ENCODE assay signal across 8 cellular contexts in the genomic region with DNA sequence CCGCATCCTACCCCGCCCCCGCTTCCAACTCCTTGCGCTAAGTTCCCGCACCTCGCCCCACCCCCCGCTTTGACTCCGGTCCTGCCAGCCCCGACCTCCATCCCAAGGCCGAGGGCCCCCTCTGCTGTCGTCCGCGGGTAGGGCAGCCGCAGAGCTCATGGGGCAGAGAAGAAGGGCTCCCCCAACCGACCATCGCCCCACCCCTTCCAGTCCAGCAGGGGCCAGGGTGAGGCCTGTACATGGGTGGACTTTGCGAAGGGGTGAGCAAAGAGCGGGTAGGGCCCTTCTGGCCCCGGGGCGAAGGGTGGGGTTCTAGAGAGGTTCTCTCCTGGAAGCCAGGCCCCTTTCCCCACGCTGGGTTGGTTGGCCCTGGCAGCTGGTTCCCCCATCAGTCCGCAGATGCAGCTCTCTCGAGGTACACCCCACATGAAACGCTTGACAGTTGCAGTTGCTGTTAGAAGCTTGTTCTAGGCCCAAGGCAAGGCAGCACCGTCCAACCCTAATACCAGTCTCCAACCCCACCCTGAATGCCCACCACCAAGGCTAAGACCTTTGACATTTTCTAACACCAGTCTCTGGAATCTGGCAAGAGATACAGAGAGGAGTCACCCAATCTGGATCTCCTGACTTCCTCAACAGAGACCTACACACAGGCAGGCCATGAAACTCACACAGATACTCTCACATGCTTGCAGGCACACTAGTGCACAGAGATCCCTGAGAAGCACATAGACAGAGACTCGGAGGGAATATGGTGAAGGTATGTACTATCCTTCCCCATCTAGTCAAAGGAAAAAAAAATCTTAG. TPM values are rescaled to one million over a fixed set of nuclear protein-coding genes. Genes with fewer than 3 reads are reported as not detected.
DNase-seq lines count a peak whose midpoint lies in the region; ATAC-seq and TF ChIP-seq lines count a peak whose summit lies in the region.

No MANE protein-coding gene starts in this region.

- peak overlapping the region; percentile 71 for H3K4me3 ChIP-seq in CD8-positive, alpha-beta T cell (ENCODE audit: low read depth, low read length)
- H3K4me3 ChIP-seq in RWPE2 (ENCODE audit: severe bottlenecking) (peak overlapping the region; percentile 38), foreskin fibroblast (ENCODE audit: low read depth in 1 of 2, low read length in 2 of 2) (peak overlapping the region; percentile 61 to 72)

- H3K27me3 ChIP-seq in CD8-positive, alpha-beta T cell (ENCODE audit: insufficient read depth, low read length), result no peaks in the 10 kb centered on the region
- no peaks in the 10 kb centered on the region for H3K27me3 ChIP-seq in RWPE2 (ENCODE audit: insufficient read depth, poor library complexity, severe bottlenecking)

- POLR2A ChIA-PET in CD8-positive, alpha-beta T cell (lab: Charles Lee), result interaction anchor here (0.5 to 2.9 kb wide), 8 partner anchors 8 to 283 kb away, joined by 3 to 11 read pairs (median 3); partner anchors contain the start of gene TMEM39B

- no peaks in the 10 kb centered on the region for H3K9me3 Mint-ChIP-seq in CD8-positive, alpha-beta T cell
- no peaks in the 10 kb centered on the region for H3K9me3 Mint-ChIP-seq in neural crest cell
- no peaks in the 10 kb centered on the region for H3K9me3 Mint-ChIP-seq in stimulated activated naive CD8-positive, alpha-beta T cell treated with anti-CD3 and anti-CD28 coated beads, Interleukin-15, Interleukin-2, amounts not matched to agents 100 ng/mL and 50 ng/mL, for 24 hours

- TF ChIP-seq CTCF in CD8-positive, alpha-beta T cell (IDR thresholded peaks at IDR 0.05), result peak; percentile 67
- TF ChIP-seq CTCF in RWPE2 (IDR thresholded peaks at IDR 0.05; ENCODE audit: poor library complexity, severe bottlenecking) (peak; percentile 97), foreskin fibroblast (IDR thresholded peaks at IDR 0.05; ENCODE audit: low read depth, low read length) (peak; percentile 92), neural crest cell (conservative IDR thresholded peaks at IDR 0.05) (peak; percentile 84)

- H3K9me3 ChIP-seq in CD8-positive, alpha-beta T cell (ENCODE audit: low read length), result no peaks in the 10 kb centered on the region
- H3K9me3 ChIP-seq in RWPE2 (ENCODE audit: severe bottlenecking), result no peaks in the 10 kb centered on the region

- H3K4me1 Mint-ChIP-seq in CD8-positive, alpha-beta T cell (ENCODE audit: low read depth), result peaks cover 15% of the 10 kb centered on the region
- H3K4me1 Mint-ChIP-seq in neural crest cell, result peaks cover 31% of the 10 kb centered on the region
- H3K4me1 Mint-ChIP-seq in stimulated activated naive CD8-positive, alpha-beta T cell treated with anti-CD3 and anti-CD28 coated beads, Interleukin-15, Interleukin-2, amounts not matched to agents 100 ng/mL and 50 ng/mL, for 24 hours (ENCODE audit: low read depth), result peaks cover 23% of the 10 kb centered on the region

- H3K36me3 ChIP-seq in CD8-positive, alpha-beta T cell (ENCODE audit: insufficient read depth, low read length), result no peaks in the 10 kb centered on the region
- no peaks in the 10 kb centered on the region for H3K36me3 ChIP-seq in RWPE2 (ENCODE audit: low read depth)

- peak; percentile 81 for ATAC-seq in CD8-positive, alpha-beta T cell
- peak; percentile 49 for ATAC-seq in GM21619 (IDR thresholded peaks at IDR 0.05; ENCODE audit: unreplicated experiment)
- peak; percentile 73 for ATAC-seq in RWPE2 (ENCODE audit: low read depth)

- no peak overlapping the region for H3K27ac Mint-ChIP-seq in CD8-positive, alpha-beta T cell
- no peak overlapping the region for H3K27ac Mint-ChIP-seq in neural crest cell (ENCODE audit: unreplicated experiment)
- no peak overlapping the region for H3K27ac Mint-ChIP-seq in stimulated activated naive CD8-positive, alpha-beta T cell treated with anti-CD3 and anti-CD28 coated beads, Interleukin-15, Interleukin-2, amounts not matched to agents 100 ng/mL and 50 ng/mL, for 24 hours

- peak; percentile 92 to 98 (median 96) for DNase-seq in CD8-positive, alpha-beta T cell
- DNase-seq in LoVo (ENCODE audit: low spot score), result peak; percentile 87
- peak; percentile 90 for DNase-seq in RWPE2 (ENCODE audit: low spot score)
- DNase-seq in activated gamma-delta T cell (lab: John Stamatoyannopoulos, UW), result peak; percentile 87
- peak; percentile 84 to 96 for DNase-seq in foreskin fibroblast
- DNase-seq in neural crest cell (ENCODE audit: low read depth, low spot score), result peak; percentile 100

- intact Hi-C loops in CD8-positive, alpha-beta T cell (cut with DNase I, micrococcal nuclease), result loop anchor here (1.0 to 10.0 kb wide), 14 partner anchors 26 to 605 kb away; partner anchors contain the start of genes BSDC1 (in 1 of the 2), SNRNP40 (in 1 of the 2), TMEM39B (in 1 of the 2) and ZCCHC17 (in 1 of the 2)

- CTCF ChIA-PET in CD8-positive, alpha-beta T cell (lab: Charles Lee), result interaction anchor here (0.6 to 7.3 kb wide), 46 partner anchors 8 to 274 kb away, joined by 3 to 150 read pairs (median 4); partner anchors contain the start of genes COL16A1, PTP4A2 and SPOCD1

- H3K36me3 Mint-ChIP-seq in CD8-positive, alpha-beta T cell, result no peaks in the 10 kb centered on the region
- no peaks in the 10 kb centered on the region for H3K36me3 Mint-ChIP-seq in neural crest cell (ENCODE audit: low read depth)
- H3K36me3 Mint-ChIP-seq in stimulated activated naive CD8-positive, alpha-beta T cell treated with anti-CD3 and anti-CD28 coated beads, Interleukin-15, Interleukin-2, amounts not matched to agents 100 ng/mL and 50 ng/mL, for 24 hours (ENCODE audit: low read depth), result no peaks in the 10 kb centered on the region

- H3K4me1 ChIP-seq in CD8-positive, alpha-beta T cell (ENCODE audit: insufficient read depth, low read length), result peaks cover 11% of the 10 kb centered on the region
- no peaks in the 10 kb centered on the region for H3K4me1 ChIP-seq in RWPE2 (ENCODE audit: insufficient read depth, poor library complexity, severe bottlenecking)

- no peaks in the 10 kb centered on the region for H3K27me3 Mint-ChIP-seq in CD8-positive, alpha-beta T cell (ENCODE audit: low read depth)
- H3K27me3 Mint-ChIP-seq in neural crest cell (ENCODE audit: low read depth), result no peaks in the 10 kb centered on the region
- H3K27me3 Mint-ChIP-seq in stimulated activated naive CD8-positive, alpha-beta T cell treated with anti-CD3 and anti-CD28 coated beads, Interleukin-15, Interleukin-2, amounts not matched to agents 100 ng/mL and 50 ng/mL, for 24 hours, result no peaks in the 10 kb centered on the region

- H3K27ac ChIP-seq in CD8-positive, alpha-beta T cell (ENCODE audit: low read depth, low read length), result no peak overlapping the region
- peak overlapping the region; percentile 27 for H3K27ac ChIP-seq in RWPE2 (ENCODE audit: poor library complexity, severe bottlenecking)

- H3K4me3 Mint-ChIP-seq in CD8-positive, alpha-beta T cell, result peak overlapping the region; percentile 91
- peak overlapping the region; percentile 96 for H3K4me3 Mint-ChIP-seq in neural crest cell
- peak overlapping the region; percentile 83 for H3K4me3 Mint-ChIP-seq in stimulated activated naive CD8-positive, alpha-beta T cell treated with anti-CD3 and anti-CD28 coated beads, Interleukin-15, Interleukin-2, amounts not matched to agents 100 ng/mL and 50 ng/mL, for 24 hours

RNA-seq across cellular contexts. Expression of gene ADGRB2, which starts 25.3 kb away (rescaled TPM):
- total RNA-seq in CD8-positive, alpha-beta T cell, result under 1 TPM; 0.25 to 0.79 TPM
- total RNA-seq in neural crest cell, result 17.8 and 18.8 TPM in 2 replicates

RNA-seq across cellular contexts. Expression of gene SPOCD1, which starts 26.4 kb away (rescaled TPM):
- total RNA-seq in CD8-positive, alpha-beta T cell, result not detected
- total RNA-seq in neural crest cell, result 0.56 and 0.61 TPM in 2 replicates

Comparison
In these comparisons a context has a peak if more than half of its experiments do, and no peak if none do; other contexts are left out.
1. RNA of gene ADGRB2, which starts 25.3 kb away (total RNA-seq): 17.8 to 18.8 TPM in neural crest cell; 0.25 to 0.79 TPM in CD8-positive, alpha-beta T cell; every median in the first group is over 10 times any median in the second.
2. Peak in every context shown above with its lines, with median percentiles within 50 percentile points of each other: ATAC-seq, DNase-seq, H3K4me3 ChIP-seq, H3K4me3 Mint-ChIP-seq and CTCF ChIP-seq.